In the genomic region with DNA sequence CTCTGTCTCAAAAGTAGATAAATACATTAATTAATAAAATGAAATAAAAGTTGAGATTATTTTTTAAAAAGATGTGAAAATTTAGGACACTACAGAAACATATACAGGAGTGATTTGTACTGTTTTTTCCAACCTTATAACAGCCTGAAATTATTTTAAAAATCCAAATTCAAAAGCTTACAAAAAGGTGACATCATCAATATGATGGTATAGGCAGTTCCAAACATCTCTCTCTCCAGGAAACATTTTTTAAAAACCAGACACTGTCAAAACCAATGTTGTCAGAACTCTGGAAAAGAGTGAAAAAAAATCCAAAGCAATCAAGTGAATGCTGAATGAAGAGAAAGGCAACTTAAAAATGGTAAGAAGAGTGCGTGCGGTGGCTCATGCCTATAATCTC, we compare ENCODE assay signal across 24 cellular contexts.
DNase-seq lines count a peak whose midpoint lies in the region; ATAC-seq, FAIRE-seq and TF ChIP-seq lines count a peak whose summit lies in the region.
"Had no signal": no experiment of that assay in that cellular context is flagged by ENCODE, and none has a peak within 500 bp of the region (broad histone marks: within the 10 kb centered on the region; RNA-seq: fewer than 3 reads in every experiment).

No MANE protein-coding gene starts in this region.

- peaks cover 14% of the 10 kb centered on the region for H3K27me3 Mint-ChIP-seq in type B pancreatic cell

- no peak for TF ChIP-seq EP300 in GM12878 (IDR thresholded peaks at IDR 0.05; ENCODE audit: borderline replicate concordance in 1 of 2, control insufficient read depth in 1 of 2, low read depth in 2 of 2, low read length in 2 of 2)

- H3K27ac ChIP-seq in HEK293 (ENCODE audit: extremely low read depth, low read depth, low read length) (no peak overlapping the region), GM12878 (ENCODE audit: control insufficient read depth, insufficient read depth) (no peak overlapping the region)
- H3K27ac ChIP-seq: BLaER1 had no signal

- POLR2A ChIA-PET in HEK293 (lab: Yijun Ruan, JAX): no interaction called here
- POLR2A ChIA-PET in GM12878 (lab: Charles Lee): no interaction called here

- WGBS in GM12878 (ENCODE audit: insufficient coverage, insufficient replicate concordance, low lambda C conversion rate, missing lambda C conversion rate): 97% methylated on average over 2 of the region's 2 CpGs

- RAD21 ChIA-PET in GM12878 (lab: Charles Lee; ENCODE audit: unreplicated experiment): no interaction called here

- in situ Hi-C loops in GM12878 (cut with MboI): no loop called here

- SMC1A ChIA-PET in GM12878 (lab: Charles Lee; ENCODE audit: uncharacterized antibody, unreplicated experiment): interaction anchor here (1.0 to 1.4 kb wide), 2 partner anchors 9 to 80 kb away, joined by 3 read pairs; no protein-coding TSS in a partner anchor

- H3K36me3 ChIP-seq in HEK293 (ENCODE audit: control insufficient read depth in 2 of 2, insufficient read depth in 1 of 2, low read length in 2 of 2) (no peaks in the 10 kb centered on the region), GM12878 (ENCODE audit: control insufficient read depth in 2 of 2, insufficient read depth in 2 of 2, low read length in 1 of 2) (no peaks in the 10 kb centered on the region)
- H3K36me3 ChIP-seq: BE2C, BLaER1 had no signal

- H3K36me3 Mint-ChIP-seq in type B pancreatic cell: no peaks in the 10 kb centered on the region
- H3K36me3 Mint-ChIP-seq: CD4-positive, CD25-positive, alpha-beta regulatory T cell had no signal

- no peak for TF ChIP-seq CTCF in HEK293 (tag by site-specific recombination; IDR thresholded peaks at IDR 0.05)
- no peak for TF ChIP-seq CTCF in GM12878 (IDR thresholded peaks at IDR 0.05 in 2 of 3, conservative IDR thresholded peaks at IDR 0.05 in 1 of 3; ENCODE audit: control insufficient read depth in 2 of 3, extremely low read depth in 1 of 3, insufficient read depth in 1 of 3, low read depth in 3 of 3, low read length in 3 of 3)
- no peak for TF ChIP-seq CTCF in type B pancreatic cell (conservative IDR thresholded peaks at IDR 0.05)

- TF ChIP-seq POLR2A in GM12878 (IDR thresholded peaks at IDR 0.05; ENCODE audit: low read depth, low read length): no peak

- H3K4me3 ChIP-seq in HEK293 (ENCODE audit: low read depth, low read length) (no peak overlapping the region), GM12878 (no peak overlapping the region)
- H3K4me3 ChIP-seq: BLaER1 had no signal

- no peaks in the 10 kb centered on the region for H3K9me3 ChIP-seq in HEK293 (ENCODE audit: control insufficient read depth, insufficient read depth, low read depth, low read length)
- peaks cover 8% of the 10 kb centered on the region; the same call in 2 of the 3 replicates for H3K9me3 ChIP-seq in GM12878 (replicated peaks; ENCODE audit: control insufficient read depth, insufficient read depth, low read length)
- H3K9me3 ChIP-seq: BE2C, Caco-2 had no signal

- no peak overlapping the region for H3K4me2 ChIP-seq in GM12878 (ENCODE audit: control insufficient read depth, insufficient read depth)
- H3K4me2 ChIP-seq: BLaER1 had no signal

- no peaks in the 10 kb centered on the region for H3K4me1 Mint-ChIP-seq in type B pancreatic cell (ENCODE audit: unreplicated experiment)
- H3K4me1 Mint-ChIP-seq: CD4-positive, alpha-beta memory T cell; CD4-positive, CD25-positive, alpha-beta regulatory T cell; CD8-positive, alpha-beta memory T cell had no signal

- CTCF ChIA-PET in HEK293 (lab: Yijun Ruan, JAX): interaction anchor here (0.6 to 0.7 kb wide), 2 partner anchors 19 to 21 kb away, joined by 3 to 5 read pairs; no protein-coding TSS in a partner anchor
- CTCF ChIA-PET in GM12878 (lab: Yijun Ruan, JAX): interaction anchor here (0.6 to 0.9 kb wide), 2 partner anchors 24 to 27 kb away, joined by 3 read pairs; no protein-coding TSS in a partner anchor

- DNase-seq in GM12878 (ENCODE audit: low read depth, low spot score): no peak
- DNase-seq in type B pancreatic cell (ENCODE audit: extremely low spot score, unreplicated experiment): no peak
- no peak for DNase-seq in sciatic nerve (ENCODE audit: low spot score)
- DNase-seq: 8988T; ACHN; BE2C; C1 segment of cervical spinal cord; Caco-2; Calu3; CD4-positive, alpha-beta memory T cell; CD4-positive, CD25-positive, alpha-beta regulatory T cell; CD8-positive, alpha-beta memory T cell; DMS79 treated with DMSO at 0.1 percent for 48 hours; GF-D8 had no signal

- H2AFZ ChIP-seq in GM12878 (ENCODE audit: control insufficient read depth, low read depth, low read length): no peak overlapping the region

- no peaks in the 10 kb centered on the region for H3K79me2 ChIP-seq in GM12878 (ENCODE audit: control insufficient read depth, insufficient read depth, low read length)

- no peaks in the 10 kb centered on the region for H3K9me3 Mint-ChIP-seq in type B pancreatic cell

- peak overlapping the region; percentile 35 for H3K27ac Mint-ChIP-seq in type B pancreatic cell
- H3K27ac Mint-ChIP-seq: CD14-positive monocyte; CD4-positive, alpha-beta memory T cell; CD4-positive, CD25-positive, alpha-beta regulatory T cell; CD8-positive, alpha-beta memory T cell had no signal

- no peak overlapping the region for H3K9ac ChIP-seq in GM12878 (ENCODE audit: control insufficient read depth, insufficient read depth, low read length)
- H3K9ac ChIP-seq: BLaER1 had no signal

- peaks cover 0 to 3% of the 10 kb centered on the region in 2 experiments; a peak in 1 of 4 replicates for H3K27me3 ChIP-seq in GM12878 (replicated peaks in 1 of 2; ENCODE audit: control insufficient read depth in 2 of 2, insufficient read depth in 2 of 2, low read length in 1 of 2)
- H3K27me3 ChIP-seq: BE2C, BLaER1 had no signal

- H3K4me1 ChIP-seq in HEK293 (ENCODE audit: control insufficient read depth, insufficient read depth, low read length) (no peaks in the 10 kb centered on the region), GM12878 (ENCODE audit: control insufficient read depth, insufficient read depth, low read length) (no peaks in the 10 kb centered on the region)
- H3K4me1 ChIP-seq: BE2C, BLaER1, Caco-2 had no signal

- H4K20me1 ChIP-seq in GM12878 (ENCODE audit: control insufficient read depth, insufficient read depth): no peaks in the 10 kb centered on the region
- H4K20me1 ChIP-seq: BLaER1 had no signal

- no peak for TF ChIP-seq RAD21 in GM12878 (IDR thresholded peaks at IDR 0.05; ENCODE audit: insufficient read depth, low read depth, low read length)

- no TSS peak for BruUV-seq in GM12878 (replicated peaks; lab: Mats Ljungman, UMichigan)

- intact Hi-C loops in GM12878 (cut with micrococcal nuclease; ENCODE audit: unreplicated experiment): no loop called here
- intact Hi-C loops in sciatic nerve (cut with DNase I): no loop called here

- H3K4me3 Mint-ChIP-seq in type B pancreatic cell: no peak overlapping the region
- H3K4me3 Mint-ChIP-seq: CD14-positive monocyte; CD4-positive, alpha-beta memory T cell; CD4-positive, CD25-positive, alpha-beta regulatory T cell; CD8-positive, alpha-beta memory T cell had no signal

- no peak for FAIRE-seq in GM12878 (lab: Jason Lieb, UNC)
- FAIRE-seq: A204.1, D721Med, G401.6, GM12892, GM18507, GM19239 had no signal

- ATAC-seq in GM12878: no peak
- ATAC-seq in GM18511 (IDR thresholded peaks at IDR 0.05; ENCODE audit: unreplicated experiment): no peak
- ATAC-seq in sciatic nerve: no peak

TF ChIP-seq in HEK293, 187 proteins besides CTCF, POLR2A, EP300 and RAD21:
- TF ChIP-seq ZNF146 (tag by site-specific recombination; IDR thresholded peaks at IDR 0.05) (no peak), ATF2 (tag by site-specific recombination; IDR thresholded peaks at IDR 0.05; ENCODE audit: low read depth) (peak; percentile 83)

TF ChIP-seq in GM12878, 131 proteins besides CTCF, POLR2A, EP300 and RAD21:
- TF ChIP-seq ATF7 (IDR thresholded peaks at IDR 0.05; ENCODE audit: low read depth): 0 out of 2 replicates have a peak, but pooled peaks have one; percentile 37
- no peak for TF ChIP-seq PKNOX1 (IDR thresholded peaks at IDR 0.05)

Comparison
In these comparisons a context has a peak if more than half of its experiments do, and no peak if none do; other contexts are left out.
1. Of the 9 proteins assayed by ChIP-seq in both HEK293 and GM12878: peak only in HEK293: ATF2; only in GM12878: none; in both: none; in neither: 8.